9 cellular contexts compared by ENCODE assay signal in the genomic region with DNA sequence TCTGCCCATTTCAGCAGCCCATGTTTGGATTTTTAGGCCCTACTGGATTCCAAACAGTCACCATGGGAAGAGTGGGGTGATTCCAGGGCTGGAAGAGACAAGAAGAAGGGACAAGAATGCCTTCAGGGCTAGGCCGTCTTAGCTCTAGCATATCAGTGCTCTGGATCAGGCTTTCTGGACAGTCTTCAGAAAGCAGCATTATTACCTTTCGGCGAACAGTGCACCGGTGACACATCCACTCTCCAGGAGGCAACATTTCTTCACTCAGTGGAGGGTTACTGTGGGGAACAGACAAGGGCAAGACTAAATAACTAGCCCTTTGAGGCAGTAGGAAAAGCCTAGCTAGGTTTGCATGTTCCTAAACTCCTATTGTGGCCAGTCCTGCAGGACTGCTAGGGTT. TPM values are rescaled to one million over a fixed set of nuclear protein-coding genes. Genes with fewer than 3 reads are reported as not detected.
DNase-seq lines count a peak whose midpoint lies in the region; ATAC-seq, FAIRE-seq and TF ChIP-seq lines count a peak whose summit lies in the region.
"Had no signal": no experiment of that assay in that cellular context is flagged by ENCODE, and none has a peak within 500 bp of the region (broad histone marks: within the 10 kb centered on the region; RNA-seq: fewer than 3 reads in every experiment).

No MANE protein-coding gene starts in this region.

- no peak for ATAC-seq in HG03520 (IDR thresholded peaks at IDR 0.05; ENCODE audit: unreplicated experiment)

- peaks cover 2% of the 10 kb centered on the region for H3K9me3 Mint-ChIP-seq in astrocyte (ENCODE audit: unreplicated experiment)

- peaks cover 19% of the 10 kb centered on the region for H3K4me1 Mint-ChIP-seq in astrocyte (ENCODE audit: low read depth, unreplicated experiment)

- peaks cover 48% of the 10 kb centered on the region for H3K36me3 Mint-ChIP-seq in astrocyte (ENCODE audit: low read depth, unreplicated experiment)

- TF ChIP-seq CTCF in left ventricle myocardium inferior (IDR thresholded peaks at IDR 0.05; ENCODE audit: borderline replicate concordance) (no peak), astrocyte (IDR thresholded peaks at IDR 0.05; ENCODE audit: insufficient read depth, low read depth, low read length) (no peak)

- H3K23ac ChIP-seq in mesenchymal stem cell (ENCODE audit: low read length in 2 of 2): peak overlapping the region in 1 of 2 experiments; percentile 66

- no peak overlapping the region for H2AFZ ChIP-seq in astrocyte (ENCODE audit: low read depth, low read length)
- no peak overlapping the region for H2AFZ ChIP-seq in mesenchymal stem cell (ENCODE audit: low read depth, low read length)

- peak overlapping the region; percentile 70 for H4K91ac ChIP-seq in mesenchymal stem cell (ENCODE audit: low read length)

- DNase-seq in left ventricle myocardium inferior: no peak
- no peak for DNase-seq in cardiac septum (ENCODE audit: low spot score)
- no peak for DNase-seq in astrocyte (ENCODE audit: low read depth)
- DNase-seq in mesenchymal stem cell: peak; percentile 38
- DNase-seq in DMS79 treated with DMSO at 0.1 percent for 48 hours (lab: John Stamatoyannopoulos, UW): no peak
- DNase-seq in COLO829 (ENCODE audit: low spot score): no peak
- DNase-seq: nucleus accumbens had no signal

- H3K18ac ChIP-seq in mesenchymal stem cell (ENCODE audit: low read depth in 1 of 2, low read length in 2 of 2): peak overlapping the region; percentile 40 to 87

- 81% methylated on average over 4 of the region's 4 CpGs for WGBS in mesenchymal stem cell
- 81% methylated on average over 4 of the region's 4 CpGs for WGBS in urinary bladder

- H3K27me3 Mint-ChIP-seq in astrocyte (ENCODE audit: low read depth, unreplicated experiment): no peaks in the 10 kb centered on the region

- intact Hi-C loops in left ventricle myocardium inferior (cut with micrococcal nuclease) (no loop called here), cardiac septum (cut with DNase I) (no loop called here)

- H3K4me3 ChIP-seq in left ventricle myocardium inferior (no peak overlapping the region), astrocyte (ENCODE audit: insufficient read depth, low read depth, low read length) (no peak overlapping the region), mesenchymal stem cell (ENCODE audit: insufficient read depth in 1 of 2, low read depth in 1 of 2, low read length in 2 of 2) (no peak overlapping the region), urinary bladder (ENCODE audit: low read depth, low read length) (no peak overlapping the region)

- H2BK12ac ChIP-seq in mesenchymal stem cell (ENCODE audit: low read length in 2 of 2): peak overlapping the region; percentile 4 to 38

- no peak overlapping the region for H2BK5ac ChIP-seq in mesenchymal stem cell (ENCODE audit: low read depth, low read length, poor library complexity, severe bottlenecking)

- H3K36me3 ChIP-seq in left ventricle myocardium inferior (peaks cover 44% of the 10 kb centered on the region), astrocyte (ENCODE audit: insufficient read depth, low read length) (peaks cover 15% of the 10 kb centered on the region), mesenchymal stem cell (ENCODE audit: control insufficient read depth in 1 of 2, insufficient read depth in 2 of 2, low read depth in 1 of 2, low read length in 2 of 2) (peaks cover 26 to 63% of the 10 kb centered on the region in 2 experiments), urinary bladder (ENCODE audit: insufficient read depth) (peaks cover 3% of the 10 kb centered on the region)

- H3K27me3 ChIP-seq in left ventricle myocardium inferior (ENCODE audit: low read depth) (no peaks in the 10 kb centered on the region), astrocyte (ENCODE audit: insufficient read depth, low read length) (no peaks in the 10 kb centered on the region), mesenchymal stem cell (ENCODE audit: control insufficient read depth in 1 of 2, insufficient read depth in 1 of 2, low read length in 2 of 2) (no peaks in the 10 kb centered on the region)

- peaks cover 74% of the 10 kb centered on the region for H3K79me2 ChIP-seq in astrocyte (ENCODE audit: insufficient read depth, low read length)

- no peak overlapping the region for H3K14ac ChIP-seq in mesenchymal stem cell (ENCODE audit: low read length in 2 of 2)

- H2BK120ac ChIP-seq in mesenchymal stem cell (ENCODE audit: low read depth, low read length): no peak overlapping the region

- H4K8ac ChIP-seq in mesenchymal stem cell (ENCODE audit: low read length): peak overlapping the region; percentile 45

- H4K20me1 ChIP-seq in astrocyte (ENCODE audit: insufficient read depth, low read length): peaks cover 95% of the 10 kb centered on the region

- no peak for FAIRE-seq in astrocyte (lab: Jason Lieb, UNC)

- no peak overlapping the region for H2AK5ac ChIP-seq in mesenchymal stem cell (ENCODE audit: low read length, severe bottlenecking)

- H3K4me3 Mint-ChIP-seq in astrocyte (ENCODE audit: unreplicated experiment): no peak overlapping the region

- H3K4me2 ChIP-seq in astrocyte (ENCODE audit: low read length): peak overlapping the region; percentile 55
- no peak overlapping the region for H3K4me2 ChIP-seq in mesenchymal stem cell (ENCODE audit: low read length, poor library complexity, severe bottlenecking)

- H3K79me1 ChIP-seq in mesenchymal stem cell (replicated peaks; ENCODE audit: low read length, poor library complexity, severe bottlenecking): peaks cover 10% of the 10 kb centered on the region

- no peak overlapping the region for H3K27ac Mint-ChIP-seq in astrocyte (ENCODE audit: unreplicated experiment)

- peak overlapping the region; percentile 5 for H3K27ac ChIP-seq in left ventricle myocardium inferior (replicated peaks)
- no peak overlapping the region for H3K27ac ChIP-seq in astrocyte (ENCODE audit: low read depth, low read length)
- H3K27ac ChIP-seq in mesenchymal stem cell (ENCODE audit: low read length, poor library complexity, severe bottlenecking): peak overlapping the region; percentile 50
- H3K27ac ChIP-seq in urinary bladder (ENCODE audit: low read depth): peak overlapping the region; percentile 46

- H3K9ac ChIP-seq in astrocyte (ENCODE audit: low read length) (no peak overlapping the region), mesenchymal stem cell (ENCODE audit: low read length) (peak overlapping the region; percentile 21)

- H3K9me3 ChIP-seq in left ventricle myocardium inferior (replicated peaks) (peaks cover 6% of the 10 kb centered on the region), astrocyte (ENCODE audit: insufficient read depth, low read depth, low read length) (peaks cover 5% of the 10 kb centered on the region), mesenchymal stem cell (ENCODE audit: control insufficient read depth, low read length) (peaks cover 9% of the 10 kb centered on the region)

- H3K4ac ChIP-seq in mesenchymal stem cell (ENCODE audit: low read depth in 1 of 2, low read length in 2 of 2): peak overlapping the region in 1 of 2 experiments; percentile 70

- peak overlapping the region; percentile 26 for H2BK15ac ChIP-seq in mesenchymal stem cell (ENCODE audit: low read depth, poor library complexity, severe bottlenecking)

- H3K4me1 ChIP-seq in left ventricle myocardium inferior (peaks cover 38% of the 10 kb centered on the region), astrocyte (ENCODE audit: insufficient read depth, low read length) (peaks cover 23% of the 10 kb centered on the region), mesenchymal stem cell (ENCODE audit: control insufficient read depth, insufficient read depth, low read depth, low read length) (peaks cover 6% of the 10 kb centered on the region), urinary bladder (ENCODE audit: insufficient read depth) (peaks cover 2% of the 10 kb centered on the region)

RNA-seq across cellular contexts. Expression of a gene that starts 23.9 kb away (rescaled TPM):
- total RNA-seq in left ventricle myocardium inferior (3.1 TPM), cardiac septum (3.0 TPM), astrocyte (4.3 and 4.5 TPM in 2 replicates), urinary bladder (8.5 TPM)
- polyA plus RNA-seq in mesenchymal stem cell (2013, experiment 1 of 2): 1.8 TPM
- polyA plus RNA-seq in mesenchymal stem cell (2013, experiment 2 of 2): 1.7 TPM
- polyA plus RNA-seq in urinary bladder: 8.8 TPM

RNA-seq across cellular contexts. Expression of a gene that starts 24.5 kb away (rescaled TPM):
- total RNA-seq in left ventricle myocardium inferior (17.2 TPM), cardiac septum (20.4 TPM), astrocyte (41.6 and 46.7 TPM in 2 replicates), urinary bladder (21.1 TPM)
- polyA plus RNA-seq in mesenchymal stem cell (2013, experiment 1 of 2): 22.4 TPM
- 20.9 TPM for polyA plus RNA-seq in mesenchymal stem cell (2013, experiment 2 of 2)
- 30.8 TPM for polyA plus RNA-seq in urinary bladder

RNA-seq across cellular contexts. Expression of a gene that starts 29.3 kb away (rescaled TPM):
- total RNA-seq in left ventricle myocardium inferior (84.2 TPM), cardiac septum (80.4 TPM), astrocyte (84.4 and 87.3 TPM in 2 replicates), urinary bladder (25.1 TPM)
- polyA plus RNA-seq in mesenchymal stem cell (2013, experiment 1 of 2): 70.2 TPM
- 65.0 TPM for polyA plus RNA-seq in mesenchymal stem cell (2013, experiment 2 of 2)
- polyA plus RNA-seq in urinary bladder: 120 TPM
